In the genomic region with DNA sequence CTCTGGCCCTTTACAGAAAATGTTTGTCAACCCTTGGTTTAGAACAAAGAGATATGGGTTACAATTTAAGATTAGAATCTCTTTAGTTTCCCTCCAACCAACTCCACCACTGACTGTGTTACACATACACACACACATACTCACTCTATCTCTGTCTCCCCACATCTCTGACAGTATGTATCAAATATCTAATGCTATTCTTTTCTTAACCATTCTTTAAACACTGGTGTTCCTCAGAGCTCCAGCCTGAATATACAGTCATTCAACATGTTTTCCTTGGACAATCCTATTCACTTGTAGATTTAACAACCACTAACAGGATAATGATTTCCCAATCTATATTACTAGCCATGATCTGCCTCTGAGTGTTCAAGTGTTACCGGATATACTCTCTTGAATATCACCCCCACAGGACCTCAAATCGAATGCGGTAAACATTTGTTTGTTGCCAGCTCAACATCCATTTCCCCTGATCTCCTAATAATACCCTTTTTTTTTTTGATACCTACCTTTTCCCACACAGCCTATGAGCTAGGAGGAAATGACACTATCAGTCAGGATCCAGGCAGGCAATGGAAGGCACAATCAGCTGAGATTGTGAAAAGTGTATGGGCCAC, we compare ENCODE assay signal across 2 cellular contexts.
TF ChIP-seq lines count a peak whose summit lies in the region.

No MANE protein-coding gene starts in this region.

TF ChIP-seq in SK-N-SH, 30 proteins besides CTCF, POLR2A, EP300 and RAD21:
- no peak for TF ChIP-seq GABPA (IDR thresholded peaks at IDR 0.05; ENCODE audit: low read depth)
- TF ChIP-seq MXI1 (IDR thresholded peaks at IDR 0.05; ENCODE audit: low read depth, low read length): no peak
- no peak for TF ChIP-seq RFX5 (IDR thresholded peaks at IDR 0.05; ENCODE audit: low read length)
- no peak for TF ChIP-seq CHD2 (IDR thresholded peaks at IDR 0.05; ENCODE audit: low read length, partially characterized antibody)
- TF ChIP-seq YY1 (IDR thresholded peaks at IDR 0.05; ENCODE audit: low read depth): no peak
- TF ChIP-seq GATA2 (CRISPR knock-in tag; IDR thresholded peaks at IDR 0.05): no peak
- no peak for TF ChIP-seq FOXJ3 (CRISPR knock-in tag; IDR thresholded peaks at IDR 0.05)
- TF ChIP-seq SMC3 (IDR thresholded peaks at IDR 0.05; ENCODE audit: low read depth, low read length): no peak
- no peak for TF ChIP-seq NRF1 (IDR thresholded peaks at IDR 0.05; ENCODE audit: low read depth, low read length)
- TF ChIP-seq PBX3 (IDR thresholded peaks at IDR 0.05): no peak
- TF ChIP-seq TAF1 (IDR thresholded peaks at IDR 0.05; ENCODE audit: borderline replicate concordance, low read depth, low read length): no peak

TF ChIP-seq in GM23338, 12 proteins besides CTCF, POLR2A, EP300 and RAD21:
- TF ChIP-seq EZH2 (IDR thresholded peaks at IDR 0.05; ENCODE audit: low read depth, unreplicated experiment) (no peak), ZNF462 (CRISPR knock-in tag; IDR thresholded peaks at IDR 0.05) (no peak), REST (IDR thresholded peaks at IDR 0.05; ENCODE audit: unreplicated experiment) (no peak), JUNB (IDR thresholded peaks at IDR 0.05; ENCODE audit: unreplicated experiment) (no peak), EZH2phosphoT487 (IDR thresholded peaks at IDR 0.05; ENCODE audit: unreplicated experiment) (no peak)
